ENCODE assay signal across 11 cellular contexts in genomic region chrX:27915617-27916016, GRCh38.
A peak's percentile ranks its signal among the peaks of the same experiment; 100 is the strongest.
DNase-seq lines count a peak whose midpoint lies in the region; ATAC-seq and TF ChIP-seq lines count a peak whose summit lies in the region.
"Had no signal": no experiment of that assay in that cellular context is flagged by ENCODE, and none has a peak within 500 bp of the region (broad histone marks: within the 10 kb centered on the region; RNA-seq: fewer than 3 reads in every experiment).

No MANE protein-coding gene starts in this region.

- intact Hi-C loops in activated CD4-positive, alpha-beta T cell treated with anti-CD3 and anti-CD28 coated beads, Interleukin-2, amount 10 ng/mL, durations not matched to agents 24 days and 14 days (cut with micrococcal nuclease) = no loop called here

- no peaks in the 10 kb centered on the region for H3K36me3 Mint-ChIP-seq in activated naive CD8-positive, alpha-beta T cell treated with anti-CD3 and anti-CD28 coated beads, Interleukin-2, amount 50 U/mL, for 24 hours (ENCODE audit: low read depth)
- no peaks in the 10 kb centered on the region for H3K36me3 Mint-ChIP-seq in activated CD4-positive, alpha-beta T cell treated with anti-CD3 and anti-CD28 coated beads, Interleukin-2, amount 10 ng/mL, durations not matched to agents 24 days and 14 days (ENCODE audit: low read depth)
- H3K36me3 Mint-ChIP-seq: brain had no signal

- DNase-seq in ELR (ENCODE audit: low read depth) (peak; percentile 41), M059J (ENCODE audit: low read depth) (peak; percentile 11), epithelial cell of esophagus (ENCODE audit: low read depth) (peak; percentile 2), NCI-H1417 (lab: John Stamatoyannopoulos, UW) (no peak), NCI-H2107 (lab: John Stamatoyannopoulos, UW) (no peak)
- no peak for DNase-seq in activated naive CD8-positive, alpha-beta T cell treated with anti-CD3 and anti-CD28 coated beads, Interleukin-2, amount 50 U/mL, for 24 hours
- no peak for DNase-seq in activated CD4-positive, alpha-beta T cell treated with anti-CD3 and anti-CD28 coated beads, Interleukin-2, amount 10 ng/mL, durations not matched to agents 24 days and 14 days

- no peaks in the 10 kb centered on the region for H3K4me1 Mint-ChIP-seq in activated naive CD8-positive, alpha-beta T cell treated with anti-CD3 and anti-CD28 coated beads, Interleukin-2, amount 50 U/mL, for 24 hours
- no peaks in the 10 kb centered on the region for H3K4me1 Mint-ChIP-seq in activated CD4-positive, alpha-beta T cell treated with anti-CD3 and anti-CD28 coated beads, Interleukin-2, amount 10 ng/mL, durations not matched to agents 24 days and 14 days
- H3K4me1 Mint-ChIP-seq: brain had no signal

- H3K4me3 ChIP-seq in epithelial cell of esophagus (ENCODE audit: low read length) = no peak overlapping the region
- H3K4me3 ChIP-seq: K562, lung had no signal

- no peak overlapping the region for H3K27ac Mint-ChIP-seq in activated naive CD8-positive, alpha-beta T cell treated with anti-CD3 and anti-CD28 coated beads, Interleukin-2, amount 50 U/mL, for 24 hours
- no peak overlapping the region for H3K27ac Mint-ChIP-seq in activated CD4-positive, alpha-beta T cell treated with anti-CD3 and anti-CD28 coated beads, Interleukin-2, amount 10 ng/mL, durations not matched to agents 24 days and 14 days
- H3K27ac Mint-ChIP-seq: brain had no signal

- ATAC-seq in GM21529 (IDR thresholded peaks at IDR 0.05; ENCODE audit: unreplicated experiment) = peak; percentile 61
- ATAC-seq in activated naive CD8-positive, alpha-beta T cell treated with anti-CD3 and anti-CD28 coated beads, Interleukin-2, amount 50 U/mL, for 24 hours = no peak
- ATAC-seq: K562 had no signal

- no peaks in the 10 kb centered on the region for H3K27me3 Mint-ChIP-seq in activated naive CD8-positive, alpha-beta T cell treated with anti-CD3 and anti-CD28 coated beads, Interleukin-2, amount 50 U/mL, for 24 hours
- no peaks in the 10 kb centered on the region for H3K27me3 Mint-ChIP-seq in activated CD4-positive, alpha-beta T cell treated with anti-CD3 and anti-CD28 coated beads, Interleukin-2, amount 10 ng/mL, durations not matched to agents 24 days and 14 days
- H3K27me3 Mint-ChIP-seq: brain had no signal

- H3K9me3 Mint-ChIP-seq in activated naive CD8-positive, alpha-beta T cell treated with anti-CD3 and anti-CD28 coated beads, Interleukin-2, amount 50 U/mL, for 24 hours = peaks cover 5% of the 10 kb centered on the region
- no peaks in the 10 kb centered on the region for H3K9me3 Mint-ChIP-seq in activated CD4-positive, alpha-beta T cell treated with anti-CD3 and anti-CD28 coated beads, Interleukin-2, amount 10 ng/mL, durations not matched to agents 24 days and 14 days
- H3K9me3 Mint-ChIP-seq: brain had no signal

- no peak for TF ChIP-seq CTCF in epithelial cell of esophagus (IDR thresholded peaks at IDR 0.05; ENCODE audit: insufficient read depth, low read depth, low read length, missing control alignments)

- H3K4me3 Mint-ChIP-seq in activated naive CD8-positive, alpha-beta T cell treated with anti-CD3 and anti-CD28 coated beads, Interleukin-2, amount 50 U/mL, for 24 hours = no peak overlapping the region
- H3K4me3 Mint-ChIP-seq in activated CD4-positive, alpha-beta T cell treated with anti-CD3 and anti-CD28 coated beads, Interleukin-2, amount 10 ng/mL, durations not matched to agents 24 days and 14 days = no peak overlapping the region
- H3K4me3 Mint-ChIP-seq: brain had no signal

Comparison
In these comparisons a context has a peak if more than half of its experiments do, and no peak if none do; other contexts are left out.
1. DNase-seq: peak in ELR (single experiment), M059J (single experiment) and epithelial cell of esophagus (single experiment); none in activated naive CD8-positive, alpha-beta T cell treated with anti-CD3 and anti-CD28 coated beads, Interleukin-2, amount 50 U/mL, for 24 hours (single experiment), activated CD4-positive, alpha-beta T cell treated with anti-CD3 and anti-CD28 coated beads, Interleukin-2, amount 10 ng/mL, durations not matched to agents 24 days and 14 days (single experiment), NCI-H1417 (0 of 3) and NCI-H2107 (single experiment).